ENCODE assay signal across 21 cellular contexts in genomic region chrX:18946157-18946556, GRCh38.
"Had no signal": no experiment of that assay in that cellular context is flagged by ENCODE, and none has a peak within 500 bp of the region (broad histone marks: within the 10 kb centered on the region; RNA-seq: fewer than 3 reads in every experiment).

No MANE protein-coding gene starts in this region.

- ATAC-seq: activated CD4-positive, CD25-positive, alpha-beta regulatory T cell treated with anti-CD3 and anti-CD28 coated beads, Interleukin-2, amount 50 U/mL, for 24 hours had no signal

- H3K4me1 ChIP-seq: adrenal gland, spleen, thyroid gland had no signal

- H3K4me3 Mint-ChIP-seq: nephron had no signal

- H3K27ac ChIP-seq: adrenal gland, dorsolateral prefrontal cortex, spleen, thyroid gland had no signal

- H3K9me3 ChIP-seq: adrenal gland, spleen, thyroid gland had no signal

- H3K27me3 ChIP-seq: adrenal gland, spleen, thyroid gland had no signal

- H3K36me3 ChIP-seq: adrenal gland, thyroid gland had no signal

- FAIRE-seq: keratinocyte had no signal

- H3K4me3 ChIP-seq: adrenal gland, dorsolateral prefrontal cortex, spleen, thyroid gland had no signal

- DNase-seq: activated CD4-positive, alpha-beta T cell treated with anti-CD3 and anti-CD28 coated beads, Interleukin-2, amount 50 U/mL, for 1 hour; activated CD8-positive, alpha-beta memory T cell treated with anti-CD3 and anti-CD28 coated beads for 24 hours; activated CD8-positive, alpha-beta memory T cell treated with anti-CD3 and anti-CD28 coated beads, Interleukin-2, amount 50 U/mL, for 48 hours; activated effector memory CD4-positive, alpha-beta T cell treated with anti-CD3 and anti-CD28 coated beads, Interleukin-2, amount 50 U/mL, for 16 hours; activated naive CD4-positive, alpha-beta T cell treated with anti-CD3 and anti-CD28 coated beads, Interleukin-2, amount 50 U/mL, for 16 hours; activated T-cell treated with anti-CD3 and anti-CD28 coated beads, Interleukin-2, amount 50 U/mL, for 48 hours; adrenal gland; dorsolateral prefrontal cortex; foreskin melanocyte; glutamatergic neuron; hippocampal formation; midbrain; retina; spleen; stimulated activated CD8-positive, alpha-beta memory T cell treated with anti-CD3 and anti-CD28 coated beads, Interleukin-4, amount 100 ng/mL, for 48 hours; stimulated activated naive CD4-positive, alpha-beta T cell; T1000; thyroid gland had no signal
